17 cellular contexts compared by ENCODE assay signal in the genomic region with DNA sequence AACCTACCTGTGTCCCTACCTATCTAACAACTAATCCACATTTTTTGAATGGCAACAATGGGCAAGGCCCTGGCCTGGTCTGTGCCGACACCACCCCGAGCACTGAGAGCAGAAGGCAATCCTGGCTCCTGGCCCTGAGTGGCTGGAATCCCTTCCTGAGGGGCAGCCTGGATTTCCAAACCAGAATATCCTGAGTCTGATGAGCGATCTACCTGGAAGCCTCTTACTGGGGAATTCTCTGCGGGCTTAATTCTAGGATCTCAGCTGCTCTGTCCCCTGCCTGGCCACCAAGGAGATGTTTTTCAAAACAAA. TPM values are rescaled to one million over a fixed set of nuclear protein-coding genes. Genes with fewer than 3 reads are reported as not detected.
A peak's percentile ranks its signal among the peaks of the same experiment; 100 is the strongest.
DNase-seq lines count a peak whose midpoint lies in the region; TF ChIP-seq lines count a peak whose summit lies in the region.
"Had no signal": no experiment of that assay in that cellular context is flagged by ENCODE, and none has a peak within 500 bp of the region (broad histone marks: within the 10 kb centered on the region; RNA-seq: fewer than 3 reads in every experiment).

No MANE protein-coding gene starts in this region.

- no peak overlapping the region for H3K23ac ChIP-seq in neuronal stem cell (ENCODE audit: low read depth, low read length, poor library complexity)

- peaks cover 3 to 21% (median 15%) of the 10 kb centered on the region in 5 experiments for H3K9me3 Mint-ChIP-seq in brain

- H3K9me3 ChIP-seq in BLaER1 (peaks cover 16% of the 10 kb centered on the region), neuronal stem cell (replicated peaks in 1 of 2; ENCODE audit: control insufficient read depth in 2 of 2, insufficient read depth in 1 of 2, low read depth in 1 of 2, low read length in 2 of 2) (peaks cover 0 to 3% of the 10 kb centered on the region in 2 donors), mammary epithelial cell (replicated peaks; ENCODE audit: insufficient read depth, low read length) (no peaks in the 10 kb centered on the region)

- H3K4me3 Mint-ChIP-seq in brain: no peak overlapping the region
- H3K4me3 Mint-ChIP-seq: CD8-positive, alpha-beta T cell; GM23338 had no signal

- H2BK12ac ChIP-seq in neuronal stem cell (ENCODE audit: low read length): no peak overlapping the region

- H4K91ac ChIP-seq in neuronal stem cell (ENCODE audit: low read depth, low read length, poor library complexity): no peak overlapping the region

- no peak overlapping the region for H4K8ac ChIP-seq in neuronal stem cell (ENCODE audit: low read depth, low read length)

- dilution Hi-C loops in mammary epithelial cell (cut with HindIII; ENCODE audit: low sequenced_read_pairs): loop anchor here (5.0 kb wide), 2 partner anchors 44 to 74 kb away; no protein-coding TSS in a partner anchor

- CTCF ChIA-PET in mammary epithelial cell (lab: Charles Lee; ENCODE audit: low non-redundant PET): no interaction called here

- no peaks in the 10 kb centered on the region for H3K27me3 ChIP-seq in BLaER1
- no peaks in the 10 kb centered on the region for H3K27me3 ChIP-seq in dorsolateral prefrontal cortex
- H3K27me3 ChIP-seq in neuronal stem cell (ENCODE audit: control insufficient read depth in 3 of 3, insufficient read depth in 3 of 3, low read depth in 1 of 3, low read length in 3 of 3): peaks cover 0 to 2% (median 0%) of the 10 kb centered on the region in 3 experiments
- no peaks in the 10 kb centered on the region for H3K27me3 ChIP-seq in mammary epithelial cell (ENCODE audit: insufficient read depth, low read length)
- H3K27me3 ChIP-seq: BLaER1 treated with 17β-estradiol and CSF1 and Interleukin-3, amounts not matched to agents 10 nM and 100 nM had no signal

- H3K4me1 ChIP-seq in BLaER1 (peaks cover 42% of the 10 kb centered on the region), neuronal stem cell (ENCODE audit: control insufficient read depth in 2 of 2, insufficient read depth in 1 of 2, low read depth in 1 of 2, low read length in 2 of 2) (no peaks in the 10 kb centered on the region), mammary epithelial cell (ENCODE audit: insufficient read depth, low read length) (no peaks in the 10 kb centered on the region)

- peak overlapping the region; percentile 26 to 86 (median 61) for H3K27ac Mint-ChIP-seq in brain
- H3K27ac Mint-ChIP-seq: CD8-positive, alpha-beta T cell; GM23338 had no signal

- H3K79me2 ChIP-seq in mammary epithelial cell (ENCODE audit: insufficient read depth, low read length): no peaks in the 10 kb centered on the region

- no peak overlapping the region for H2BK15ac ChIP-seq in neuronal stem cell (ENCODE audit: low read length)

- H3K27ac ChIP-seq in BLaER1 (peak overlapping the region; percentile 37; the same call in 1 of the 2 replicates), dorsolateral prefrontal cortex (peak overlapping the region in 37 of 59 donors; percentile 7 to 79 (median 57)), neuronal stem cell (replicated peaks; ENCODE audit: low read length) (no peak overlapping the region), mammary epithelial cell (ENCODE audit: insufficient read depth, low read depth, low read length) (no peak overlapping the region), coronary artery (no peak overlapping the region)
- H3K27ac ChIP-seq: BLaER1 treated with 17β-estradiol and CSF1 and Interleukin-3, amounts not matched to agents 10 nM and 100 nM had no signal

- H3K18ac ChIP-seq in neuronal stem cell (ENCODE audit: low read length): no peak overlapping the region

- H3K36me3 ChIP-seq in BLaER1 (peaks cover 19% of the 10 kb centered on the region), neuronal stem cell (replicated peaks in 1 of 2; ENCODE audit: control insufficient read depth in 2 of 2, insufficient read depth in 2 of 2, low read length in 2 of 2) (no peaks in the 10 kb centered on the region), mammary epithelial cell (ENCODE audit: insufficient read depth, low read length) (no peaks in the 10 kb centered on the region)

- no peak overlapping the region for H2AFZ ChIP-seq in neuronal stem cell (ENCODE audit: low read length)
- no peak overlapping the region for H2AFZ ChIP-seq in mammary epithelial cell (ENCODE audit: low read depth, low read length)
- H2AFZ ChIP-seq: GM23338 had no signal

- intact Hi-C loops in dorsolateral prefrontal cortex (cut with DNase I): no loop called here
- intact Hi-C loops in mammary epithelial cell (cut with micrococcal nuclease): loop anchor here (10.0 kb wide), 1 partner anchor 121 kb away; no protein-coding TSS in a partner anchor

- in situ Hi-C loops in mammary epithelial cell (cut with MboI; ENCODE audit: low sequenced_read_pairs in 2 of 2): no loop called here

- no peak overlapping the region for H3K14ac ChIP-seq in neuronal stem cell (ENCODE audit: low read length)

- H3K36me3 Mint-ChIP-seq in brain: peaks cover 18% of the 10 kb centered on the region
- H3K36me3 Mint-ChIP-seq: CD8-positive, alpha-beta T cell had no signal

- H2AK5ac ChIP-seq in neuronal stem cell (ENCODE audit: low read depth, low read length): peak overlapping the region; percentile 66

- H3K4me3 ChIP-seq in BLaER1 (no peak overlapping the region), dorsolateral prefrontal cortex (no peak overlapping the region), neuronal stem cell (ENCODE audit: low read length in 2 of 2) (no peak overlapping the region), mammary epithelial cell (replicated peaks in 1 of 3; ENCODE audit: insufficient read depth in 1 of 3, low read depth in 2 of 3, low read length in 3 of 3) (no peak overlapping the region), coronary artery (no peak overlapping the region)
- H3K4me3 ChIP-seq: BLaER1 treated with 17β-estradiol and CSF1 and Interleukin-3, amounts not matched to agents 10 nM and 100 nM; GM23338 had no signal

- no peak overlapping the region for H3K4ac ChIP-seq in neuronal stem cell (ENCODE audit: low read length)

- peak overlapping the region; percentile 52; the same call in 1 of the 2 replicates for H3K4me2 ChIP-seq in BLaER1
- no peak overlapping the region for H3K4me2 ChIP-seq in neuronal stem cell (ENCODE audit: insufficient read depth, low read length, poor library complexity, severe bottlenecking)
- no peak overlapping the region for H3K4me2 ChIP-seq in mammary epithelial cell (ENCODE audit: insufficient read depth, low read depth, low read length)
- H3K4me2 ChIP-seq: GM23338 had no signal

- TF ChIP-seq CTCF in brain (conservative IDR thresholded peaks at IDR 0.05) (no peak), dorsolateral prefrontal cortex (IDR thresholded peaks at IDR 0.05 in 54 of 56, conservative IDR thresholded peaks at IDR 0.05 in 2 of 56; ENCODE audit: low read depth in 1 of 56, partially characterized antibody in 56 of 56) (no peak), mammary epithelial cell (conservative IDR thresholded peaks at IDR 0.05 in 1 of 2, IDR thresholded peaks at IDR 0.05 in 1 of 2; ENCODE audit: extremely low read depth in 1 of 2, insufficient read depth in 1 of 2, low read depth in 1 of 2, low read length in 2 of 2) (no peak), coronary artery (IDR thresholded peaks at IDR 0.05) (no peak)

- peaks cover 4% of the 10 kb centered on the region for H3K27me3 Mint-ChIP-seq in brain

- H3K9ac ChIP-seq in BLaER1 (no peak overlapping the region), neuronal stem cell (ENCODE audit: low read depth, low read length, poor library complexity) (no peak overlapping the region), mammary epithelial cell (ENCODE audit: insufficient read depth, low read length) (no peak overlapping the region)

- no TSS peak for BruUV-seq in mammary epithelial cell (replicated peaks; lab: Mats Ljungman, UMichigan)

- WGBS in neuronal stem cell (ENCODE audit: extremely low coverage in 2 of 2, insufficient read length in 2 of 2, insufficient replicate concordance in 1 of 2), 2 donors: no CpG with 5 or more reads among the region's 4 CpGs
- 58% methylated on average over 4 of the region's 4 CpGs for WGBS in mammary epithelial cell (ENCODE audit: low coverage, missing lambda C conversion rate)

- H2BK120ac ChIP-seq in neuronal stem cell (ENCODE audit: low read depth, low read length): no peak overlapping the region

- peak in 1 of 10 donors; percentile 91 for DNase-seq in dorsolateral prefrontal cortex
- no peak for DNase-seq in neuronal stem cell (ENCODE audit: low spot score)
- DNase-seq in mammary epithelial cell: no peak
- no peak for DNase-seq in epidermal melanocyte (ENCODE audit: insufficient read length, low spot score)
- no peak for DNase-seq in coronary artery (ENCODE audit: low spot score)
- DNase-seq: 8988T; CD8-positive, alpha-beta T cell; DMS 273 treated with DMSO at 0.1 percent for 48 hours; DMS53; DND-41; EL; HCEC 1CT had no signal

- H3K79me1 ChIP-seq in neuronal stem cell (ENCODE audit: low read depth, low read length): no peaks in the 10 kb centered on the region

- peaks cover 5% of the 10 kb centered on the region for H3K4me1 Mint-ChIP-seq in brain
- H3K4me1 Mint-ChIP-seq: GM23338 had no signal

- peak overlapping the region; percentile 58 for H2BK5ac ChIP-seq in neuronal stem cell (ENCODE audit: low read length)

- H4K20me1 ChIP-seq in BLaER1: no peaks in the 10 kb centered on the region
- no peaks in the 10 kb centered on the region for H4K20me1 ChIP-seq in mammary epithelial cell (ENCODE audit: insufficient read depth, low read length)

RNA-seq across cellular contexts. Expression of a gene that starts 22.1 kb away (rescaled TPM):
- polyA plus RNA-seq in brain (ENCODE audit: insufficient read depth, low read depth, low replicate concordance): 13.9 TPM
- total RNA-seq in dorsolateral prefrontal cortex: 100 to 1,000 TPM in 119 of 120 experiments, 10 to 100 TPM in 1; 87.6 to 447 (median 301) TPM
- polyA plus RNA-seq in neuronal stem cell (2013, experiment 1 of 2): 0.15 TPM
- polyA plus RNA-seq in neuronal stem cell (2013, experiment 2 of 2): 0.17 TPM
- total RNA-seq in mammary epithelial cell: not detected
- not detected for polyA plus RNA-seq in mammary epithelial cell
- not detected for polyA minus RNA-seq in mammary epithelial cell
- total RNA-seq: CD8-positive, alpha-beta T cell; HT-29 had no signal

Comparison
In these comparisons a context has a peak if more than half of its experiments do, and no peak if none do; other contexts are left out.
1. H3K27ac ChIP-seq: peak in BLaER1 (single experiment) and dorsolateral prefrontal cortex (37 of 59); none in neuronal stem cell (single experiment), mammary epithelial cell (single experiment) and coronary artery (0 of 2).
2. RNA of a gene that starts 22.1 kb away (total RNA-seq): 87.6 to 447 TPM in dorsolateral prefrontal cortex; not detected in mammary epithelial cell; every median in the first group is over 10 times any median in the second.